22 cellular contexts compared by ENCODE assay signal in the genomic region with DNA sequence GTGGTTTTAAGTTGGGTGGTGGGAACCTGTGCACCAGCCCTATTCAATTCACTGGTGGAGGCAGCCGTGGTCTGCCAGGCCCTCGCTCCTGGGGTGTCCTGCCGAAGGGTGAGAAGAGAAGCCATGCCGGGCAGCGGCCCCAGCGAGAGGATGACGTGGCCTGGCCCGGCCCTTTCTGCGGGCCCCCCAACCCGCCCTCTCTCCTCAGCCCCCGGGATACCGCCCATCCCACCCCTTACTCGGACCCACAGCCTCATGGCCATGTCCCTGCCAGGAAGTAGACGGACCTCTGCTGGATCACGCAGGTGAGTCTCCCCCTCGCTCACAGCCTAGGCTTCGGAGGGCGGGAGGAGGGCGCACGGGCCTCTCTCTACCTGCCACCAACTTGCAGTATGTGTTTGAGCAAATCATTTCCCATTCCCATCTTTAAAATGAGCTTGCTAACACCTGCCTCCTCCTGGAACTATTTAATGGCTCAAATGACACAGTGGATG.
"Had no signal": no experiment of that assay in that cellular context is flagged by ENCODE, and none has a peak within 500 bp of the region (broad histone marks: within the 10 kb centered on the region; RNA-seq: fewer than 3 reads in every experiment).

No MANE protein-coding gene starts in this region.

- ATAC-seq: Right ventricle myocardium inferior, SK-N-SH treated with all-trans-retinoic acid at 6 μM for 48 hours had no signal

- H3K9me3 ChIP-seq: Peyer's patch, SJCRH30 had no signal

- H3K4me3 ChIP-seq: PC-9, Peyer's patch, SJCRH30 had no signal

- FAIRE-seq: HTR-8/SVneo had no signal

- DNase-seq: KBM-7; NCI-H1092; NCI-H1105 treated with DMSO at 0.1 percent for 48 hours; NCI-H1417 treated with DMSO at 0.1 percent for 48 hours; NCI-H1694 treated with DMSO at 0.1 percent for 48 hours; NCI-H2029; NCI-H2081 treated with DMSO at 0.1 percent for 48 hours; NCI-H2171 treated with DMSO at 0.1 percent for 48 hours; NCI-H345; NCI-H446 treated with DMSO at 0.1 percent for 48 hours; NCI-H526; NCI-H82; NK-92 treated with Interleukin-12 subunit alpha and Interleukin-12 subunit beta, amount 100 ng/mL, for 24 hours; OCI-M1; PC-9; Peyer's patch; SHP77 treated with DMSO at 0.1 percent for 48 hours; SJCRH30 had no signal

- H3K27me3 ChIP-seq: Peyer's patch, SJCRH30 had no signal

- H2AFZ ChIP-seq: PC-9 had no signal

- H3K4me2 ChIP-seq: PC-9 had no signal

- H3K36me3 ChIP-seq: Peyer's patch, SJCRH30 had no signal

- H3K27ac ChIP-seq: HL-60, PC-9, Peyer's patch, SJCRH30 had no signal
